ENCODE assay signal across 1 cellular context in the genomic region with DNA sequence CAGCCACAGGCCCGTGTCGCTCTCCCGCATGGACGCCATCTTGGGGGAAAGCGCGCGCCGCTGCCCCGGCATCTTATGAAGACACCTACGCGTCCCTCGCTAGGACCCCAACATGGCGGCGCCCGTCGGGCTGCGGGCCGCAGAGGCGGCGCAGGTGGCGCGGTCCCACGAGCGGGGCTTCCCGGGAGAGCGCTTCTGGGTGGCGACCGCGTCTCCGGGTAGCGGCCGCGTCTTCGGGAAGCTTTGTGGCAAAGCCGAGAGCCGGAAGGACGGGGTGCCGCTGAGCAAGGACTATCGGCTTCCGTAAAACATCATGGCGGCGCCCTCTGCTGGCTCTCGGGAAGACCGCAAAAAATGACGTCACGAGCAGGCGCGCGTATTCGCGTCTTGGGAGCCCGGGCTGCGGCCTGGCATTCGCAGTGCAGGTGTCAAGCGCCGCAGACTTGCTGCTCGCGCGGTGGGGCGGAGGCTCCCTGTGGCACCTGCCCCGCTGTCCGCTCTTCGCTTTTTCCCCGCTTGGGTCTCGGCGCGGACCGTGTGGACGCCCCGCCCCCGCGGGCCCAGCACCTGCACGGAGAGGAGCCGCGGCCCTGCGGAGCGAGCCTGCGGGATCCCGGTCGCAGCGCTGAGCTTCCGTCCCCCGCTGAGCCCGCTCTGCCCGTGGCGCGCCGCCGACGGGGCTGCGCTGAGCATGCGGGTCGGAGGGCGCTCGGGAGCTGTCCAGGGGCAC.
TF ChIP-seq lines count a peak whose summit lies in the region.

NELFA (minus strand) TSS at position 54 of the 730 bp plus-strand sequence; CDS start at position 39, 15 bp downstream.

TF ChIP-seq in K562, 482 proteins besides CTCF, POLR2A, EP300 and RAD21 (continued from another document and continues in another):
- TF ChIP-seq, protein P1, sequence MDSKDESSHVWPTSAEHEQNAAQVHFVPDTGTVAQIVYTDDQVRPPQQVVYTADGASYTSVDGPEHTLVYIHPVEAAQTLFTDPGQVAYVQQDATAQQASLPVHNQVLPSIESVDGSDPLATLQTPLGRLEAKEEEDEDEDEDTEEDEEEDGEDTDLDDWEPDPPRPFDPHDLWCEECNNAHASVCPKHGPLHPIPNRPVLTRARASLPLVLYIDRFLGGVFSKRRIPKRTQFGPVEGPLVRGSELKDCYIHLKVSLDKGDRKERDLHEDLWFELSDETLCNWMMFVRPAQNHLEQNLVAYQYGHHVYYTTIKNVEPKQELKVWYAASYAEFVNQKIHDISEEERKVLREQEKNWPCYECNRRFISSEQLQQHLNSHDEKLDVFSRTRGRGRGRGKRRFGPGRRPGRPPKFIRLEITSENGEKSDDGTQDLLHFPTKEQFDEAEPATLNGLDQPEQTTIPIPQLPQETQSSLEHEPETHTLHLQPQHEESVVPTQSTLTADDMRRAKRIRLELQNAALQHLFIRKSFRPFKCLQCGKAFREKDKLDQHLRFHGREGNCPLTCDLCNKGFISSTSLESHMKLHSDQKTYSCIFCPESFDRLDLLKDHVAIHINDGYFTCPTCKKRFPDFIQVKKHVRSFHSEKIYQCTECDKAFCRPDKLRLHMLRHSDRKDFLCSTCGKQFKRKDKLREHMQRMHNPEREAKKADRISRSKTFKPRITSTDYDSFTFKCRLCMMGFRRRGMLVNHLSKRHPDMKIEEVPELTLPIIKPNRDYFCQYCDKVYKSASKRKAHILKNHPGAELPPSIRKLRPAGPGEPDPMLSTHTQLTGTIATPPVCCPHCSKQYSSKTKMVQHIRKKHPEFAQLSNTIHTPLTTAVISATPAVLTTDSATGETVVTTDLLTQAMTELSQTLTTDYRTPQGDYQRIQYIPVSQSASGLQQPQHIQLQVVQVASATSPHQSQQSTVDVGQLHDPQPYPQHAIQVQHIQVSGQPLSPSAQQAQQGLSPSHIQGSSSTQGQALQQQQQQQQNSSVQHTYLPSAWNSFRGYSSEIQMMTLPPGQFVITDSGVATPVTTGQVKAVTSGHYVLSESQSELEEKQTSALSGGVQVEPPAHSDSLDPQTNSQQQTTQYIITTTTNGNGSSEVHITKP (IDR thresholded peaks at IDR 0.05; ENCODE audit: partially characterized antibody) = peak; percentile 13
- no peak for TF ChIP-seq ZEB2 (IDR thresholded peaks at IDR 0.05)
- peak; percentile 83; the same call in 1 of the 2 replicates for TF ChIP-seq KDM2B (CRISPR knock-in tag; IDR thresholded peaks at IDR 0.05)
- peak; percentile 97 for TF ChIP-seq POLR2G (IDR thresholded peaks at IDR 0.05; ENCODE audit: low read depth, low read length)
- peak; percentile 9 for TF ChIP-seq HNRNPK (IDR thresholded peaks at IDR 0.05; ENCODE audit: low read depth, low read length, poor library complexity, severe bottlenecking)
- peak; percentile 99 for TF ChIP-seq TAF9B (IDR thresholded peaks at IDR 0.05; ENCODE audit: partially characterized antibody)
- TF ChIP-seq U2AF2 (optimal IDR thresholded peaks at IDR 0.05; ENCODE audit: low read depth, low read length) = no peak
- peak; percentile 35; the same call in 1 of the 2 replicates for TF ChIP-seq PML (IDR thresholded peaks at IDR 0.05; ENCODE audit: low read length)
- peak; percentile 84 for TF ChIP-seq ZNF407 (IDR thresholded peaks at IDR 0.05; ENCODE audit: low read depth)
- TF ChIP-seq ZBTB7A (IDR thresholded peaks at IDR 0.05; ENCODE audit: borderline replicate concordance, control insufficient read depth, low read depth, low read length) = no peak
- peak; percentile 60; the same call in 1 of the 2 replicates for TF ChIP-seq POLR2AphosphoS5 (IDR thresholded peaks at IDR 0.05; ENCODE audit: control insufficient read depth, insufficient read depth, low read depth, low read length)
- TF ChIP-seq HMGN3 (IDR thresholded peaks at IDR 0.05; ENCODE audit: borderline replicate concordance, extremely low read depth, insufficient read length, low read depth, low read length) = peak; percentile 62
- TF ChIP-seq, protein P2, sequence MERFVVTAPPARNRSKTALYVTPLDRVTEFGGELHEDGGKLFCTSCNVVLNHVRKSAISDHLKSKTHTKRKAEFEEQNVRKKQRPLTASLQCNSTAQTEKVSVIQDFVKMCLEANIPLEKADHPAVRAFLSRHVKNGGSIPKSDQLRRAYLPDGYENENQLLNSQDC (CRISPR knock-in tag; IDR thresholded peaks at IDR 0.05) = no peak
- peak; percentile 34; the same call in 1 of the 2 replicates for TF ChIP-seq ARID2 (IDR thresholded peaks at IDR 0.05)
- TF ChIP-seq DMBX1 (CRISPR knock-in tag; IDR thresholded peaks at IDR 0.05; ENCODE audit: borderline replicate concordance) = peak; percentile 88
- TF ChIP-seq NFXL1 (CRISPR knock-in tag; IDR thresholded peaks at IDR 0.05) = no peak
- TF ChIP-seq ID3 (CRISPR knock-in tag; IDR thresholded peaks at IDR 0.05) = no peak
- peak; percentile 95 for TF ChIP-seq ID3 (tag; IDR thresholded peaks at IDR 0.05)
- peak; percentile 68 for TF ChIP-seq THAP12 (CRISPR knock-in tag; IDR thresholded peaks at IDR 0.05)
- no peak for TF ChIP-seq NUFIP1 (IDR thresholded peaks at IDR 0.05; ENCODE audit: partially characterized antibody)
- peak; percentile 58 for TF ChIP-seq NEUROD1 (IDR thresholded peaks at IDR 0.05; ENCODE audit: borderline replicate concordance, low read depth, low read length, partially characterized antibody)
- TF ChIP-seq, protein P3, sequence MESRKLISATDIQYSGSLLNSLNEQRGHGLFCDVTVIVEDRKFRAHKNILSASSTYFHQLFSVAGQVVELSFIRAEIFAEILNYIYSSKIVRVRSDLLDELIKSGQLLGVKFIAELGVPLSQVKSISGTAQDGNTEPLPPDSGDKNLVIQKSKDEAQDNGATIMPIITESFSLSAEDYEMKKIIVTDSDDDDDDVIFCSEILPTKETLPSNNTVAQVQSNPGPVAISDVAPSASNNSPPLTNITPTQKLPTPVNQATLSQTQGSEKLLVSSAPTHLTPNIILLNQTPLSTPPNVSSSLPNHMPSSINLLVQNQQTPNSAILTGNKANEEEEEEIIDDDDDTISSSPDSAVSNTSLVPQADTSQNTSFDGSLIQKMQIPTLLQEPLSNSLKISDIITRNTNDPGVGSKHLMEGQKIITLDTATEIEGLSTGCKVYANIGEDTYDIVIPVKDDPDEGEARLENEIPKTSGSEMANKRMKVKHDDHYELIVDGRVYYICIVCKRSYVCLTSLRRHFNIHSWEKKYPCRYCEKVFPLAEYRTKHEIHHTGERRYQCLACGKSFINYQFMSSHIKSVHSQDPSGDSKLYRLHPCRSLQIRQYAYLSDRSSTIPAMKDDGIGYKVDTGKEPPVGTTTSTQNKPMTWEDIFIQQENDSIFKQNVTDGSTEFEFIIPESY (CRISPR knock-in tag; IDR thresholded peaks at IDR 0.05) = peak; percentile 81
- peak; percentile 100 for TF ChIP-seq TAF1 (IDR thresholded peaks at IDR 0.05; ENCODE audit: control insufficient read depth, extremely low read depth, insufficient read depth, low read length, severe bottlenecking)
- TF ChIP-seq, protein P4, sequence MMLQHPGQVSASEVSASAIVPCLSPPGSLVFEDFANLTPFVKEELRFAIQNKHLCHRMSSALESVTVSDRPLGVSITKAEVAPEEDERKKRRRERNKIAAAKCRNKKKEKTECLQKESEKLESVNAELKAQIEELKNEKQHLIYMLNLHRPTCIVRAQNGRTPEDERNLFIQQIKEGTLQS (IDR thresholded peaks at IDR 0.05) = peak; percentile 98
- TF ChIP-seq, protein P4 (CRISPR knock-in tag; conservative IDR thresholded peaks at IDR 0.05) = peak; percentile 93
- peak; percentile 41; the same call in 1 of the 2 replicates for TF ChIP-seq TCF7 (IDR thresholded peaks at IDR 0.05; ENCODE audit: borderline replicate concordance)
- TF ChIP-seq, protein P5, sequence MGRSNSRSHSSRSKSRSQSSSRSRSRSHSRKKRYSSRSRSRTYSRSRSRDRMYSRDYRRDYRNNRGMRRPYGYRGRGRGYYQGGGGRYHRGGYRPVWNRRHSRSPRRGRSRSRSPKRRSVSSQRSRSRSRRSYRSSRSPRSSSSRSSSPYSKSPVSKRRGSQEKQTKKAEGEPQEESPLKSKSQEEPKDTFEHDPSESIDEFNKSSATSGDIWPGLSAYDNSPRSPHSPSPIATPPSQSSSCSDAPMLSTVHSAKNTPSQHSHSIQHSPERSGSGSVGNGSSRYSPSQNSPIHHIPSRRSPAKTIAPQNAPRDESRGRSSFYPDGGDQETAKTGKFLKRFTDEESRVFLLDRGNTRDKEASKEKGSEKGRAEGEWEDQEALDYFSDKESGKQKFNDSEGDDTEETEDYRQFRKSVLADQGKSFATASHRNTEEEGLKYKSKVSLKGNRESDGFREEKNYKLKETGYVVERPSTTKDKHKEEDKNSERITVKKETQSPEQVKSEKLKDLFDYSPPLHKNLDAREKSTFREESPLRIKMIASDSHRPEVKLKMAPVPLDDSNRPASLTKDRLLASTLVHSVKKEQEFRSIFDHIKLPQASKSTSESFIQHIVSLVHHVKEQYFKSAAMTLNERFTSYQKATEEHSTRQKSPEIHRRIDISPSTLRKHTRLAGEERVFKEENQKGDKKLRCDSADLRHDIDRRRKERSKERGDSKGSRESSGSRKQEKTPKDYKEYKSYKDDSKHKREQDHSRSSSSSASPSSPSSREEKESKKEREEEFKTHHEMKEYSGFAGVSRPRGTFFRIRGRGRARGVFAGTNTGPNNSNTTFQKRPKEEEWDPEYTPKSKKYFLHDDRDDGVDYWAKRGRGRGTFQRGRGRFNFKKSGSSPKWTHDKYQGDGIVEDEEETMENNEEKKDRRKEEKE (IDR thresholded peaks at IDR 0.05; ENCODE audit: borderline replicate concordance in 1 of 2, control insufficient read depth in 1 of 2, low read depth in 2 of 2, low read length in 1 of 2) = no peak
- TF ChIP-seq HCFC1 (IDR thresholded peaks at IDR 0.05; ENCODE audit: low read depth, low read length) = peak; percentile 86
- peak; percentile 96 for TF ChIP-seq CBFB (CRISPR knock-in tag; IDR thresholded peaks at IDR 0.05)
